In the genomic region with DNA sequence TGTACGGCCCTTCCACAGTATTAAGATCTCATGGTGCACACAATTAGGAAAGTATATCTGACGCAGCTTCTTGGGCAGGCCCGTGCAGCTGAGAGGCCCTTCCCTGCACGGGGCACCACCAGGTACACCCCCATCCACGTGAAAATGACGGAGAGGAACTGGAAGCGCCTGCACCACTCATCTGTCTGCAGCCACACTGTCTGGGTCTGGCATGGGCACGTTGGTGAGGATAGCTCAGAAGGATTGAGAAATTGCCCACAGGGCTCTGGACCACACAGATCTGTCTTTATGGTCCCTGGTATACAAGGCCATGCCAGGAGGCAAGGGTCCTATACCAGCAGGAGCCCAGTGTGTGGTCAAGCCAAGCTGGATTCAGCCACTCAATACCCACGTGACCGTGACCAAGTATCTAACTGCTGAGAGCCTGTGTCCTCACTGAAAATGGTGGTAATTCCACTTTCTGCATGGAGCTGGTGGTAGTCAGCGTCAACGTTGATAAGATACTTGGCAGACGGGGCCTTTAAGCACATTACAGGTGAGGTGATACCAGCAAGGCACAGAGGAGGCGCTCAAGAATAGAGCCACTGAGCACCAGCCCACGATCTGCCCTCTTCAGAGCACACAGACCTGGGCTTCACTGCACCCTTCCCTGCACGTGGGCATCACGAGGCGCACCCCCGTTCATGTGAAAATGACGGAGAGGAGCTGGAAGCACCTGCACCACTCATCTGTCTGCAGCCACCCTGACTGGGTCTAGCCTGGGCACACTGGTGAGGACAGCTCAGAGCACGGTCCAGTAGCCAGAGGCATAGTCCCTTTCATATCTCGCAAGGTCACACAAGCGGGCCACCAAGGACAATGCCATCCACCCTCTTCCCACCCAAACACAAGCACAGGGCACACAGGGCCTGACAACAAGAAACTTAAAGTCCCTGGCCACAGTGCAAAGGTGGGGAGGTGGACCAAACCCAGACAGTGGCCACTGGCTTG, we compare ENCODE assay signal across 1 cellular context.
TF ChIP-seq lines count a peak whose summit lies in the region.

No MANE protein-coding gene starts in this region.

TF ChIP-seq in H1, 55 proteins besides CTCF, POLR2A, EP300 and RAD21:
- no peak for TF ChIP-seq CREB1 (IDR thresholded peaks at IDR 0.05)
- no peak for TF ChIP-seq BRCA1 (IDR thresholded peaks at IDR 0.05; ENCODE audit: low read depth, low read length)
- TF ChIP-seq KDM1A (IDR thresholded peaks at IDR 0.05; ENCODE audit: borderline replicate concordance, low read length), result no peak
- no peak for TF ChIP-seq RBBP5 (IDR thresholded peaks at IDR 0.05; ENCODE audit: borderline replicate concordance, low read depth, low read length)
